Comparison of ENCODE assay signal across 13 cellular contexts in the genomic region with DNA sequence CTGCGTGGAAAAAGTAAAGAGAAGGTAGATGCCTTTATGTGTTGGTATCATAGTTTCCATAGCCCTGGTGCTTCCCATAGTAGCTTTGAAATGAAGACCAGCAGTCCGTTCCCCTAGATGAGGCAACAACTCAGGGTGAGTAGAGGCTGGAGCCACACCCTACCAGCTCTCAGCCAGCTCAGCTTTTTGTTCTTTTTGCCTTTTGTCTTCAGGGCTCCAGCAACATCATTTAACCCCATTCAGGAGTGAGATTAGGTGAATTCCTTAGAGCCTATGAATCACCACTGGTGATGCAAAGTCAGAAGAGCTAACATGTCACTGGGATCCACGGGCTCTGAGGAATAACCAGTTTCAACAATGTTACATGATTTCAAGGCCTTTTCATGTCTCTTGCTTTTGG. TPM values are rescaled to one million over a fixed set of nuclear protein-coding genes. Genes with fewer than 3 reads are reported as not detected.
DNase-seq lines count a peak whose midpoint lies in the region; ATAC-seq and TF ChIP-seq lines count a peak whose summit lies in the region.
"Had no signal": no experiment of that assay in that cellular context is flagged by ENCODE, and none has a peak within 500 bp of the region (broad histone marks: within the 10 kb centered on the region; RNA-seq: fewer than 3 reads in every experiment).

No MANE protein-coding gene starts in this region.

- H3K9me3 Mint-ChIP-seq in T-cell: no peaks in the 10 kb centered on the region

- peak overlapping the region in 3 of 4 donors; percentile 15 to 73 (median 63) for H3K27ac ChIP-seq in esophagus squamous epithelium
- H3K27ac ChIP-seq: adrenal gland, tibial nerve had no signal

- no peak for TF ChIP-seq CTCF in esophagus squamous epithelium (IDR thresholded peaks at IDR 0.05)

- H3K4me1 Mint-ChIP-seq in T-cell: peaks cover 0 to 8% (median 0%) of the 10 kb centered on the region in 3 donors

- intact Hi-C loops in esophagus squamous epithelium (cut with DNase I): no loop called here

- DNase-seq in activated CD4-positive, CD25-positive, alpha-beta regulatory T cell (lab: John Stamatoyannopoulos, UW): no peak
- DNase-seq in RKO (ENCODE audit: low spot score) (peak; percentile 9), esophagus squamous epithelium (lab: John Stamatoyannopoulos, UW) (no peak), skeletal muscle cell (ENCODE audit: low read depth) (peak; percentile 57), HuH-7 (ENCODE audit: low spot score) (no peak), T-cell (no peak)
- DNase-seq: ACHN, Kasumi-1, SHP77 treated with DMSO at 0.1 percent for 48 hours had no signal

- CTCF ChIA-PET in T-cell (lab: Charles Lee): interaction anchor here (0.9 to 1.5 kb wide), 4 partner anchors 8 to 93 kb away, joined by 3 to 4 read pairs (median 3); no protein-coding TSS in a partner anchor

- no peaks in the 10 kb centered on the region for H3K36me3 Mint-ChIP-seq in T-cell

- H3K36me3 ChIP-seq in esophagus squamous epithelium: no peaks in the 10 kb centered on the region
- H3K36me3 ChIP-seq: adrenal gland, tibial nerve had no signal

- H3K4me3 ChIP-seq in esophagus squamous epithelium (no peak overlapping the region), skeletal muscle cell (ENCODE audit: low read depth, low read length) (no peak overlapping the region)
- H3K4me3 ChIP-seq: adrenal gland, tibial nerve had no signal

- ATAC-seq in activated CD4-positive, CD25-positive, alpha-beta regulatory T cell treated with anti-CD3 and anti-CD28 coated beads, Interleukin-2, amount 50 U/mL, for 24 hours: peak; percentile 32 to 50
- ATAC-seq in T-cell (replicated peaks in 1 of 4) (no peak), GM19395 (IDR thresholded peaks at IDR 0.05; ENCODE audit: unreplicated experiment) (no peak)

- H3K27me3 Mint-ChIP-seq in T-cell: peaks cover 0 to 2% of the 10 kb centered on the region in 2 donors

- H3K27ac Mint-ChIP-seq in T-cell: no peak overlapping the region

- peaks cover 0 to 25% (median 9%) of the 10 kb centered on the region in 3 donors for H3K4me1 ChIP-seq in esophagus squamous epithelium
- H3K4me1 ChIP-seq: adrenal gland had no signal

- no peak for TF ChIP-seq POLR2A in esophagus squamous epithelium (IDR thresholded peaks at IDR 0.05)

- POLR2A ChIA-PET in T-cell (lab: Charles Lee): interaction anchor here (0.5 to 0.8 kb wide), 3 partner anchors 9 to 26 kb away, joined by 3 to 10 read pairs (median 6); a partner anchor contains a TSS

- H3K27me3 ChIP-seq in esophagus squamous epithelium: no peaks in the 10 kb centered on the region
- H3K27me3 ChIP-seq: adrenal gland, tibial nerve had no signal

- H3K4me3 Mint-ChIP-seq in T-cell: no peak overlapping the region

- H3K9me3 ChIP-seq in esophagus squamous epithelium: no peaks in the 10 kb centered on the region
- H3K9me3 ChIP-seq: adrenal gland, tibial nerve had no signal

- WGBS in esophagus squamous epithelium, 2 donors: 23 to 27% methylated on average over 2 to 3 of the region's 3 CpGs

RNA-seq across cellular contexts. Expression of a gene that starts 14.0 kb away (rescaled TPM):
- total RNA-seq in esophagus squamous epithelium (10 to 100 TPM; 11.3 to 33.7 (median 22.1) TPM), T-cell (100 to 1,000 TPM in 3 of 5 donors, 10 to 100 TPM in 2; 61.5 to 150 (median 132) TPM)

Comparison
In these comparisons a context has a peak if more than half of its experiments do, and no peak if none do; other contexts are left out.
1. ATAC-seq: peak in activated CD4-positive, CD25-positive, alpha-beta regulatory T cell treated with anti-CD3 and anti-CD28 coated beads, Interleukin-2, amount 50 U/mL, for 24 hours (2 of 2); none in T-cell (0 of 4) and GM19395 (single experiment).
2. DNase-seq: peak in RKO (single experiment) and skeletal muscle cell (single experiment); none in activated CD4-positive, CD25-positive, alpha-beta regulatory T cell (0 of 4), esophagus squamous epithelium (single experiment), HuH-7 (single experiment) and T-cell (0 of 34).